23 cellular contexts compared by ENCODE assay signal in the genomic region with DNA sequence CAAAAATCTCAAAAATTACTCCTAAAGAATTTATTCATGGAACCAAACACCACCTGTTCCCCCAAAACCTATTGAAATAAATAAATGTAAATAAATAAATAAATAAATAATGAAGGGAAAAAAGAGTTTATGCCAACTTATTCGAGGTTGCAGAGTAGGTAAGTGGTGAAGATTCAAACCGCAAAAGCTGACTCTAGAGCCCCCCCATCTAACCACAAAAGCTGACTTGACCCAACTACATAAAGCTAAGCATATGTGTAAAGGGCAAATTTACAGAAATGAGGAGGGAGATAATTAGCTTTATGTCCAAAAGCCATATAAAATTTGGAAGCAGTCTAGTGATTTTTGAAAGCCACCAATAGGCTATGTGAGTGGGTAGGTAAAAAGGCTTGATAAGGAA.
"Had no signal": no experiment of that assay in that cellular context is flagged by ENCODE, and none has a peak within 500 bp of the region (broad histone marks: within the 10 kb centered on the region; RNA-seq: fewer than 3 reads in every experiment).

No MANE protein-coding gene starts in this region.

- H3K36me3 ChIP-seq: colonic mucosa, esophagus muscularis mucosa, esophagus squamous epithelium, gastrocnemius medialis, gastroesophageal sphincter, heart left ventricle, heart right ventricle had no signal

- DNase-seq: colonic mucosa; cortex of kidney; dermis blood vessel endothelial cell; dorsolateral prefrontal cortex; effector CD4-positive, alpha-beta T cell; effector CD8-positive, alpha-beta T cell; effector memory CD4-positive, alpha-beta T cell; effector memory CD8-positive, alpha-beta T cell; endodermal cell; erythroblast; esophagus squamous epithelium; foreskin fibroblast; foreskin keratinocyte; gastrocnemius medialis; glutamatergic neuron; head of caudate nucleus; heart left ventricle; heart right ventricle had no signal

- H3K4me1 ChIP-seq: colonic mucosa, esophagus muscularis mucosa, esophagus squamous epithelium, foreskin keratinocyte, gastrocnemius medialis, gastroesophageal sphincter, heart left ventricle, heart right ventricle had no signal

- H3K27ac ChIP-seq: colonic mucosa, coronary artery, dorsolateral prefrontal cortex, epithelial cell of prostate, esophagus muscularis mucosa, esophagus squamous epithelium, foreskin keratinocyte, gastrocnemius medialis, gastroesophageal sphincter, heart left ventricle, heart right ventricle had no signal

- H3K9me3 ChIP-seq: colonic mucosa, gastrocnemius medialis had no signal

- ATAC-seq: effector memory CD8-positive, alpha-beta T cell; esophagus mucosa; foreskin keratinocyte; gastrocnemius medialis; gastroesophageal sphincter; heart left ventricle; heart right ventricle had no signal

- H3K4me3 ChIP-seq: colonic mucosa, coronary artery, dorsolateral prefrontal cortex, esophagus muscularis mucosa, esophagus squamous epithelium, gastrocnemius medialis, gastroesophageal sphincter, heart left ventricle, heart right ventricle had no signal

- H3K27me3 ChIP-seq: colonic mucosa, esophagus squamous epithelium, foreskin keratinocyte, gastrocnemius medialis, gastroesophageal sphincter, heart left ventricle, heart right ventricle had no signal
